Comparison of ENCODE assay signal across 8 cellular contexts in the genomic region with DNA sequence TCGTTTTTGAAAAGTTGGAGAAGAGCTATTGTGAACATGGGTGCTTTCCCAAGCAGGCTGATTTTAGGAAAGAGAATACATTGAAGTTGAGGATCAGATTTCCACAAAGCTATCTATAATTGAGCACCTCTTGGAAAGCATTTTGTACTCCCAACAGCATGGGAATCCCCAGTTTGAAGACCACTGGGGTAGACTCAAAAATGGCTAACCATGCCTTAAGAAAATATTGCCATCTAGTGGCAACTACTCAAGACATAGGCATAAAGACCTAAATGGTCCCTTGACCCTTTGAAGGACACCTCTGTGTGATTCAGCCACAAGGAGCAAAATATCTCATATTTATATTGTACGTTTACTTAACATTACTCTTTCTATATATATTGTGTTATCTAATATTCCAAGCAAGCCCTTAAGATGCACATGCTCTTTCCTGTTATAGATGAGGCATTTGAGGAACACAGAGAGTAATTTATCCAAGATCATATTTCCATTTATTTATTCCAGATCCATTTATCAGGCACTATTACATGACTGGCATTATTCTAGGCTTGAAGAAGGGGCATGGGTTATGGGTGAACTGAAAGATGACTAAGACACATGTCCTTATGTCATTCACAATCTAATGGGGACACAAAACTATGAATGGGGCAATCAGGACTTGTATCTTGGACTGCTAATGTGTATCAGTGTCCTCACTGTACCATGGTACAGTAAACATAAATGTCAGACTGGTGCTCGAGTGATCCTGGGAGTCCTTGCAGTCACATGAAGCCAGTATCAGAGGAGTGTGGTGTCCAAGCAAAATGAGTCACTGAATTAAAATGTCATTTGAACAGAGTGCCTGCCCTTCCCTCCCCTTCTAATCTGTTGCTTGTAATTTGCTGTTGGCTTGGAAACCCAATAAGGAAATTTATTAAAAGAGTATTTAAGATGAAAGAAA.
DNase-seq lines count a peak whose midpoint lies in the region; ATAC-seq and TF ChIP-seq lines count a peak whose summit lies in the region.

No MANE protein-coding gene starts in this region.

- no peaks in the 10 kb centered on the region for H3K36me3 ChIP-seq in mesenchymal stem cell (ENCODE audit: control insufficient read depth in 1 of 2, insufficient read depth in 2 of 2, low read depth in 1 of 2, low read length in 2 of 2)

- peak overlapping the region; percentile 40 for H3K9ac ChIP-seq in mesenchymal stem cell (ENCODE audit: low read length)

- H3K4me2 ChIP-seq in mesenchymal stem cell (ENCODE audit: low read length, poor library complexity, severe bottlenecking): no peak overlapping the region

- intact Hi-C loops in dorsolateral prefrontal cortex (cut with DNase I): no loop called here

- H4K8ac ChIP-seq in mesenchymal stem cell (ENCODE audit: low read length): no peak overlapping the region

- no peak overlapping the region for H2BK5ac ChIP-seq in mesenchymal stem cell (ENCODE audit: low read depth, low read length, poor library complexity, severe bottlenecking)

- no peak overlapping the region for H2BK12ac ChIP-seq in mesenchymal stem cell (ENCODE audit: low read length in 2 of 2)

- no peak overlapping the region for H3K4ac ChIP-seq in mesenchymal stem cell (ENCODE audit: low read depth in 1 of 2, low read length in 2 of 2)

- no peak overlapping the region for H2BK120ac ChIP-seq in mesenchymal stem cell (ENCODE audit: low read depth, low read length)

- no peak overlapping the region for H2AFZ ChIP-seq in mesenchymal stem cell (ENCODE audit: low read depth, low read length)

- WGBS in mesenchymal stem cell: 64% methylated on average over 2 of the region's 3 CpGs

- H3K79me1 ChIP-seq in mesenchymal stem cell (replicated peaks; ENCODE audit: low read length, poor library complexity, severe bottlenecking): no peaks in the 10 kb centered on the region

- H3K18ac ChIP-seq in mesenchymal stem cell (ENCODE audit: low read depth in 1 of 2, low read length in 2 of 2): no peak overlapping the region

- H4K91ac ChIP-seq in mesenchymal stem cell (ENCODE audit: low read length): no peak overlapping the region

- H3K4me3 ChIP-seq in dorsolateral prefrontal cortex (no peak overlapping the region), mesenchymal stem cell (ENCODE audit: insufficient read depth in 1 of 2, low read depth in 1 of 2, low read length in 2 of 2) (no peak overlapping the region)

- H2BK15ac ChIP-seq in mesenchymal stem cell (ENCODE audit: low read depth, poor library complexity, severe bottlenecking): no peak overlapping the region

- H3K14ac ChIP-seq in mesenchymal stem cell (ENCODE audit: low read length in 2 of 2): no peak overlapping the region

- peak; percentile 62 for TF ChIP-seq CTCF in GM12872 (IDR thresholded peaks at IDR 0.05; ENCODE audit: insufficient read depth, low read depth, low read length)
- TF ChIP-seq CTCF in dorsolateral prefrontal cortex (IDR thresholded peaks at IDR 0.05 in 54 of 56, conservative IDR thresholded peaks at IDR 0.05 in 2 of 56; ENCODE audit: low read depth in 1 of 56, partially characterized antibody in 56 of 56): peak in 55 of 56 donors; percentile 23 to 75 (median 55)

- no peaks in the 10 kb centered on the region for H3K9me3 ChIP-seq in mesenchymal stem cell (ENCODE audit: control insufficient read depth, low read length)

- ATAC-seq in GM21529 (IDR thresholded peaks at IDR 0.05; ENCODE audit: unreplicated experiment): no peak
- no peak for ATAC-seq in stimulated activated naive CD8-positive, alpha-beta T cell treated with anti-CD3 and anti-CD28 coated beads, Interleukin-15, Interleukin-2, amounts not matched to agents 100 U/mL and 50 U/mL, for 24 hours

- H3K27me3 ChIP-seq in dorsolateral prefrontal cortex (no peaks in the 10 kb centered on the region), mesenchymal stem cell (ENCODE audit: control insufficient read depth in 1 of 2, insufficient read depth in 1 of 2, low read length in 2 of 2) (no peaks in the 10 kb centered on the region)

- DNase-seq in AG08395 (ENCODE audit: low spot score) (peak; percentile 57), NCI-H82 (lab: John Stamatoyannopoulos, UW) (peak; percentile 77), dorsolateral prefrontal cortex (no peak), mesenchymal stem cell (peak; percentile 60), DMS153 (lab: John Stamatoyannopoulos, UW) (no peak)
- no peak for DNase-seq in stimulated activated naive CD8-positive, alpha-beta T cell treated with anti-CD3 and anti-CD28 coated beads, Interleukin-15, Interleukin-2, amounts not matched to agents 100 U/mL and 50 U/mL, for 24 hours

- no peak overlapping the region for H2AK5ac ChIP-seq in mesenchymal stem cell (ENCODE audit: low read length, severe bottlenecking)

- no peaks in the 10 kb centered on the region for H3K4me1 ChIP-seq in mesenchymal stem cell (ENCODE audit: control insufficient read depth, insufficient read depth, low read depth, low read length)

- H3K23ac ChIP-seq in mesenchymal stem cell (ENCODE audit: low read length in 2 of 2): no peak overlapping the region

- peak overlapping the region in 16 of 59 donors; percentile 5 to 54 (median 32) for H3K27ac ChIP-seq in dorsolateral prefrontal cortex
- no peak overlapping the region for H3K27ac ChIP-seq in mesenchymal stem cell (ENCODE audit: low read length, poor library complexity, severe bottlenecking)

Comparison
In these comparisons a context has a peak if more than half of its experiments do, and no peak if none do; other contexts are left out.
1. DNase-seq: peak in AG08395 (single experiment), NCI-H82 (single experiment) and mesenchymal stem cell (single experiment); none in dorsolateral prefrontal cortex (0 of 10), DMS153 (single experiment) and stimulated activated naive CD8-positive, alpha-beta T cell treated with anti-CD3 and anti-CD28 coated beads, Interleukin-15, Interleukin-2, amounts not matched to agents 100 U/mL and 50 U/mL, for 24 hours (single experiment).